ENCODE assay signal across 1 cellular context in the genomic region with DNA sequence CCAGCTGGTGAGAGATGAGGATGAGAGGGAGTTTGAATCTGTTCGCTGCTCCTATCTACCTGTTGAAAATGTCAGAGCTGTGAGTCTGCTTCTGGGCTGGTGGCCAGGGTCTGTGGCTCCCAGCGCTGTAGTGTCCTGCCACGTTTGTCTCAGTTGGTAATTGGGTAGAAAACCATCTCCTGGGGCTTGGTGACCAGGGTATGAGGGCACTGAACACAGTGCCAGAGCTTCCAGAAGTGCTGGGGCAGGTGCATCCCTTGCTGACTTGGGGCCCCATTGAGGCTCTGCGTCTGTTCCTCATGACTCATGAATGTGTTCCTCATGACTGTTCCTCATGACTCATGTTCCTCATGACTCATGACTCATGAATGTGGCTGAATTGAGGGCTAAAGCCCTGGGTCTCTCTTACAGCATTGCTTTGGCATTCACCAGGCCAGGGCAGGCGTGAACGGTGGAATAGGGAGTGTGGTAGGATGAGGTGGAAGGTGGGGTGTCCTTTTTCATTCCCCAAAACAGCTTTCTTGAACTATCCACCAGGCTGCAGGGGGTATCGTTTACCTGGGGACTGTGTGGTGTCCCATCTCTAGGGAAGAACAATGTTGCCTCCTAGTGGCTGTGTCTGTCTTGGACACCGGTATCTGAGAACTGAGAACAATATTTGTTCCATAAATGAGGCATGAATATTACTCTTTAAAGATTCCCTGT.
TF ChIP-seq lines count a peak whose summit lies in the region.

No MANE protein-coding gene starts in this region.

TF ChIP-seq in K562, 482 proteins besides CTCF, POLR2A, EP300 and RAD21 (continued from another document and continues in another):
- TF ChIP-seq, protein P1, sequence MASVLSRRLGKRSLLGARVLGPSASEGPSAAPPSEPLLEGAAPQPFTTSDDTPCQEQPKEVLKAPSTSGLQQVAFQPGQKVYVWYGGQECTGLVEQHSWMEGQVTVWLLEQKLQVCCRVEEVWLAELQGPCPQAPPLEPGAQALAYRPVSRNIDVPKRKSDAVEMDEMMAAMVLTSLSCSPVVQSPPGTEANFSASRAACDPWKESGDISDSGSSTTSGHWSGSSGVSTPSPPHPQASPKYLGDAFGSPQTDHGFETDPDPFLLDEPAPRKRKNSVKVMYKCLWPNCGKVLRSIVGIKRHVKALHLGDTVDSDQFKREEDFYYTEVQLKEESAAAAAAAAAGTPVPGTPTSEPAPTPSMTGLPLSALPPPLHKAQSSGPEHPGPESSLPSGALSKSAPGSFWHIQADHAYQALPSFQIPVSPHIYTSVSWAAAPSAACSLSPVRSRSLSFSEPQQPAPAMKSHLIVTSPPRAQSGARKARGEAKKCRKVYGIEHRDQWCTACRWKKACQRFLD (CRISPR knock-in tag; IDR thresholded peaks at IDR 0.05), result peak; percentile 96
- no peak for TF ChIP-seq ILF3 (IDR thresholded peaks at IDR 0.05; ENCODE audit: borderline replicate concordance)
- no peak for TF ChIP-seq HIVEP1 (CRISPR knock-in tag; IDR thresholded peaks at IDR 0.05)
- no peak for TF ChIP-seq ZKSCAN3 (CRISPR knock-in tag; IDR thresholded peaks at IDR 0.05)
- TF ChIP-seq SPI1 (IDR thresholded peaks at IDR 0.05; ENCODE audit: borderline replicate concordance, low read depth, low read length), result peak; percentile 65; the same call in 1 of the 2 replicates
- TF ChIP-seq KLF13 (tag; IDR thresholded peaks at IDR 0.05; ENCODE audit: borderline replicate concordance, low read depth), result no peak
- TF ChIP-seq NFRKB (IDR thresholded peaks at IDR 0.05; ENCODE audit: low read depth), result 0 out of 2 replicates have a peak, but pooled peaks have one; percentile 35
- no peak for TF ChIP-seq GATAD2B (IDR thresholded peaks at IDR 0.05; ENCODE audit: borderline replicate concordance)
- TF ChIP-seq, protein P2, sequence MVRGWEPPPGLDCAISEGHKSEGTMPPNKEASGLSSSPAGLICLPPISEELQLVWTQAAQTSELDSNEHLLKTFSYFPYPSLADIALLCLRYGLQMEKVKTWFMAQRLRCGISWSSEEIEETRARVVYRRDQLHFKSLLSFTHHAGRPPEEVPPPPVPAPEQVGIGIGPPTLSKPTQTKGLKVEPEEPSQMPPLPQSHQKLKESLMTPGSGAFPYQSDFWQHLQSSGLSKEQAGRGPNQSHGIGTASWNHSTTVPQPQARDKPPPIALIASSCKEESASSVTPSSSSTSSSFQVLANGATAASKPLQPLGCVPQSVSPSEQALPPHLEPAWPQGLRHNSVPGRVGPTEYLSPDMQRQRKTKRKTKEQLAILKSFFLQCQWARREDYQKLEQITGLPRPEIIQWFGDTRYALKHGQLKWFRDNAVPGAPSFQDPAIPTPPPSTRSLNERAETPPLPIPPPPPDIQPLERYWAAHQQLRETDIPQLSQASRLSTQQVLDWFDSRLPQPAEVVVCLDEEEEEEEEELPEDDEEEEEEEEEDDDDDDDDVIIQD (CRISPR knock-in tag; IDR thresholded peaks at IDR 0.05), result no peak
- TF ChIP-seq, protein P3, sequence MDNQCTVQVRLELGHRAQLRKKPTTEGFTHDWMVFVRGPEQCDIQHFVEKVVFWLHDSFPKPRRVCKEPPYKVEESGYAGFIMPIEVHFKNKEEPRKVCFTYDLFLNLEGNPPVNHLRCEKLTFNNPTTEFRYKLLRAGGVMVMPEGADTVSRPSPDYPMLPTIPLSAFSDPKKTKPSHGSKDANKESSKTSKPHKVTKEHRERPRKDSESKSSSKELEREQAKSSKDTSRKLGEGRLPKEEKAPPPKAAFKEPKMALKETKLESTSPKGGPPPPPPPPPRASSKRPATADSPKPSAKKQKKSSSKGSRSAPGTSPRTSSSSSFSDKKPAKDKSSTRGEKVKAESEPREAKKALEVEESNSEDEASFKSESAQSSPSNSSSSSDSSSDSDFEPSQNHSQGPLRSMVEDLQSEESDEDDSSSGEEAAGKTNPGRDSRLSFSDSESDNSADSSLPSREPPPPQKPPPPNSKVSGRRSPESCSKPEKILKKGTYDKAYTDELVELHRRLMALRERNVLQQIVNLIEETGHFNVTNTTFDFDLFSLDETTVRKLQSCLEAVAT (IDR thresholded peaks at IDR 0.05), result no peak
- peak; percentile 100 for TF ChIP-seq SMARCE1 (IDR thresholded peaks at IDR 0.05)
- TF ChIP-seq, protein P4, sequence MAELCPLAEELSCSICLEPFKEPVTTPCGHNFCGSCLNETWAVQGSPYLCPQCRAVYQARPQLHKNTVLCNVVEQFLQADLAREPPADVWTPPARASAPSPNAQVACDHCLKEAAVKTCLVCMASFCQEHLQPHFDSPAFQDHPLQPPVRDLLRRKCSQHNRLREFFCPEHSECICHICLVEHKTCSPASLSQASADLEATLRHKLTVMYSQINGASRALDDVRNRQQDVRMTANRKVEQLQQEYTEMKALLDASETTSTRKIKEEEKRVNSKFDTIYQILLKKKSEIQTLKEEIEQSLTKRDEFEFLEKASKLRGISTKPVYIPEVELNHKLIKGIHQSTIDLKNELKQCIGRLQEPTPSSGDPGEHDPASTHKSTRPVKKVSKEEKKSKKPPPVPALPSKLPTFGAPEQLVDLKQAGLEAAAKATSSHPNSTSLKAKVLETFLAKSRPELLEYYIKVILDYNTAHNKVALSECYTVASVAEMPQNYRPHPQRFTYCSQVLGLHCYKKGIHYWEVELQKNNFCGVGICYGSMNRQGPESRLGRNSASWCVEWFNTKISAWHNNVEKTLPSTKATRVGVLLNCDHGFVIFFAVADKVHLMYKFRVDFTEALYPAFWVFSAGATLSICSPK (IDR thresholded peaks at IDR 0.05; ENCODE audit: borderline replicate concordance), result no peak
- peak; percentile 49; the same call in 1 of the 2 replicates for TF ChIP-seq SMAD3 (CRISPR knock-in tag; conservative IDR thresholded peaks at IDR 0.05)
- TF ChIP-seq, protein P5, sequence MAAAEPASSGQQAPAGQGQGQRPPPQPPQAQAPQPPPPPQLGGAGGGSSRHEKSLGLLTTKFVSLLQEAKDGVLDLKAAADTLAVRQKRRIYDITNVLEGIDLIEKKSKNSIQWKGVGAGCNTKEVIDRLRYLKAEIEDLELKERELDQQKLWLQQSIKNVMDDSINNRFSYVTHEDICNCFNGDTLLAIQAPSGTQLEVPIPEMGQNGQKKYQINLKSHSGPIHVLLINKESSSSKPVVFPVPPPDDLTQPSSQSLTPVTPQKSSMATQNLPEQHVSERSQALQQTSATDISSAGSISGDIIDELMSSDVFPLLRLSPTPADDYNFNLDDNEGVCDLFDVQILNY (CRISPR knock-in tag; IDR thresholded peaks at IDR 0.05), result no peak
- TF ChIP-seq, protein P6, sequence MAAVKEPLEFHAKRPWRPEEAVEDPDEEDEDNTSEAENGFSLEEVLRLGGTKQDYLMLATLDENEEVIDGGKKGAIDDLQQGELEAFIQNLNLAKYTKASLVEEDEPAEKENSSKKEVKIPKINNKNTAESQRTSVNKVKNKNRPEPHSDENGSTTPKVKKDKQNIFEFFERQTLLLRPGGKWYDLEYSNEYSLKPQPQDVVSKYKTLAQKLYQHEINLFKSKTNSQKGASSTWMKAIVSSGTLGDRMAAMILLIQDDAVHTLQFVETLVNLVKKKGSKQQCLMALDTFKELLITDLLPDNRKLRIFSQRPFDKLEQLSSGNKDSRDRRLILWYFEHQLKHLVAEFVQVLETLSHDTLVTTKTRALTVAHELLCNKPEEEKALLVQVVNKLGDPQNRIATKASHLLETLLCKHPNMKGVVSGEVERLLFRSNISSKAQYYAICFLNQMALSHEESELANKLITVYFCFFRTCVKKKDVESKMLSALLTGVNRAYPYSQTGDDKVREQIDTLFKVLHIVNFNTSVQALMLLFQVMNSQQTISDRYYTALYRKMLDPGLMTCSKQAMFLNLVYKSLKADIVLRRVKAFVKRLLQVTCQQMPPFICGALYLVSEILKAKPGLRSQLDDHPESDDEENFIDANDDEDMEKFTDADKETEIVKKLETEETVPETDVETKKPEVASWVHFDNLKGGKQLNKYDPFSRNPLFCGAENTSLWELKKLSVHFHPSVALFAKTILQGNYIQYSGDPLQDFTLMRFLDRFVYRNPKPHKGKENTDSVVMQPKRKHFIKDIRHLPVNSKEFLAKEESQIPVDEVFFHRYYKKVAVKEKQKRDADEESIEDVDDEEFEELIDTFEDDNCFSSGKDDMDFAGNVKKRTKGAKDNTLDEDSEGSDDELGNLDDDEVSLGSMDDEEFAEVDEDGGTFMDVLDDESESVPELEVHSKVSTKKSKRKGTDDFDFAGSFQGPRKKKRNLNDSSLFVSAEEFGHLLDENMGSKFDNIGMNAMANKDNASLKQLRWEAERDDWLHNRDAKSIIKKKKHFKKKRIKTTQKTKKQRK (IDR thresholded peaks at IDR 0.05; ENCODE audit: borderline replicate concordance, low read depth, low read length), result no peak
- TF ChIP-seq, protein P7, sequence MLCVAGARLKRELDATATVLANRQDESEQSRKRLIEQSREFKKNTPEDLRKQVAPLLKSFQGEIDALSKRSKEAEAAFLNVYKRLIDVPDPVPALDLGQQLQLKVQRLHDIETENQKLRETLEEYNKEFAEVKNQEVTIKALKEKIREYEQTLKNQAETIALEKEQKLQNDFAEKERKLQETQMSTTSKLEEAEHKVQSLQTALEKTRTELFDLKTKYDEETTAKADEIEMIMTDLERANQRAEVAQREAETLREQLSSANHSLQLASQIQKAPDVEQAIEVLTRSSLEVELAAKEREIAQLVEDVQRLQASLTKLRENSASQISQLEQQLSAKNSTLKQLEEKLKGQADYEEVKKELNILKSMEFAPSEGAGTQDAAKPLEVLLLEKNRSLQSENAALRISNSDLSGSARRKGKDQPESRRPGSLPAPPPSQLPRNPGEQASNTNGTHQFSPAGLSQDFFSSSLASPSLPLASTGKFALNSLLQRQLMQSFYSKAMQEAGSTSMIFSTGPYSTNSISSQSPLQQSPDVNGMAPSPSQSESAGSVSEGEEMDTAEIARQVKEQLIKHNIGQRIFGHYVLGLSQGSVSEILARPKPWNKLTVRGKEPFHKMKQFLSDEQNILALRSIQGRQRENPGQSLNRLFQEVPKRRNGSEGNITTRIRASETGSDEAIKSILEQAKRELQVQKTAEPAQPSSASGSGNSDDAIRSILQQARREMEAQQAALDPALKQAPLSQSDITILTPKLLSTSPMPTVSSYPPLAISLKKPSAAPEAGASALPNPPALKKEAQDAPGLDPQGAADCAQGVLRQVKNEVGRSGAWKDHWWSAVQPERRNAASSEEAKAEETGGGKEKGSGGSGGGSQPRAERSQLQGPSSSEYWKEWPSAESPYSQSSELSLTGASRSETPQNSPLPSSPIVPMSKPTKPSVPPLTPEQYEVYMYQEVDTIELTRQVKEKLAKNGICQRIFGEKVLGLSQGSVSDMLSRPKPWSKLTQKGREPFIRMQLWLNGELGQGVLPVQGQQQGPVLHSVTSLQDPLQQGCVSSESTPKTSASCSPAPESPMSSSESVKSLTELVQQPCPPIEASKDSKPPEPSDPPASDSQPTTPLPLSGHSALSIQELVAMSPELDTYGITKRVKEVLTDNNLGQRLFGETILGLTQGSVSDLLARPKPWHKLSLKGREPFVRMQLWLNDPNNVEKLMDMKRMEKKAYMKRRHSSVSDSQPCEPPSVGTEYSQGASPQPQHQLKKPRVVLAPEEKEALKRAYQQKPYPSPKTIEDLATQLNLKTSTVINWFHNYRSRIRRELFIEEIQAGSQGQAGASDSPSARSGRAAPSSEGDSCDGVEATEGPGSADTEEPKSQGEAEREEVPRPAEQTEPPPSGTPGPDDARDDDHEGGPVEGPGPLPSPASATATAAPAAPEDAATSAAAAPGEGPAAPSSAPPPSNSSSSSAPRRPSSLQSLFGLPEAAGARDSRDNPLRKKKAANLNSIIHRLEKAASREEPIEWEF (CRISPR knock-in tag; IDR thresholded peaks at IDR 0.05), result no peak
- TF ChIP-seq MTF1 (CRISPR knock-in tag; IDR thresholded peaks at IDR 0.05; ENCODE audit: borderline replicate concordance), result peak; percentile 60; the same call in 1 of the 2 replicates
- TF ChIP-seq SIN3A (IDR thresholded peaks at IDR 0.05; ENCODE audit: borderline replicate concordance in 2 of 2, control insufficient read depth in 1 of 2, low read depth in 2 of 2, low read length in 2 of 2), result no peak
- peak; percentile 42 for TF ChIP-seq NFE2L1 (tag; IDR thresholded peaks at IDR 0.05; ENCODE audit: borderline replicate concordance, low read depth)
- TF ChIP-seq ZNF644 (tag; IDR thresholded peaks at IDR 0.05; ENCODE audit: low read depth), result peak; percentile 58; the same call in 1 of the 2 replicates
- TF ChIP-seq PRPF4 (IDR thresholded peaks at IDR 0.05; ENCODE audit: insufficient read depth, low read depth, low read length, poor library complexity, severe bottlenecking), result no peak
- TF ChIP-seq L3MBTL2 (IDR thresholded peaks at IDR 0.05), result peak; percentile 91
- peak; percentile 85; the same call in 1 of the 2 replicates for TF ChIP-seq NBN (IDR thresholded peaks at IDR 0.05; ENCODE audit: low read depth)
- TF ChIP-seq, protein P8, sequence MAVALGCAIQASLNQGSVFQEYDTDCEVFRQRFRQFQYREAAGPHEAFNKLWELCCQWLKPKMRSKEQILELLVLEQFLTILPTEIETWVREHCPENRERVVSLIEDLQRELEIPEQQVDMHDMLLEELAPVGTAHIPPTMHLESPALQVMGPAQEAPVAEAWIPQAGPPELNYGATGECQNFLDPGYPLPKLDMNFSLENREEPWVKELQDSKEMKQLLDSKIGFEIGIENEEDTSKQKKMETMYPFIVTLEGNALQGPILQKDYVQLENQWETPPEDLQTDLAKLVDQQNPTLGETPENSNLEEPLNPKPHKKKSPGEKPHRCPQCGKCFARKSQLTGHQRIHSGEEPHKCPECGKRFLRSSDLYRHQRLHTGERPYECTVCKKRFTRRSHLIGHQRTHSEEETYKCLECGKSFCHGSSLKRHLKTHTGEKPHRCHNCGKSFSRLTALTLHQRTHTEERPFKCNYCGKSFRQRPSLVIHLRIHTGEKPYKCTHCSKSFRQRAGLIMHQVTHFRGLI (CRISPR knock-in tag; IDR thresholded peaks at IDR 0.05), result no peak
- TF ChIP-seq DMBX1 (CRISPR knock-in tag; IDR thresholded peaks at IDR 0.05; ENCODE audit: borderline replicate concordance), result peak; percentile 69; the same call in 1 of the 2 replicates
- peak; percentile 50; the same call in 1 of the 2 replicates for TF ChIP-seq SP1 (CRISPR knock-in tag; IDR thresholded peaks at IDR 0.05)
- TF ChIP-seq, protein P9, sequence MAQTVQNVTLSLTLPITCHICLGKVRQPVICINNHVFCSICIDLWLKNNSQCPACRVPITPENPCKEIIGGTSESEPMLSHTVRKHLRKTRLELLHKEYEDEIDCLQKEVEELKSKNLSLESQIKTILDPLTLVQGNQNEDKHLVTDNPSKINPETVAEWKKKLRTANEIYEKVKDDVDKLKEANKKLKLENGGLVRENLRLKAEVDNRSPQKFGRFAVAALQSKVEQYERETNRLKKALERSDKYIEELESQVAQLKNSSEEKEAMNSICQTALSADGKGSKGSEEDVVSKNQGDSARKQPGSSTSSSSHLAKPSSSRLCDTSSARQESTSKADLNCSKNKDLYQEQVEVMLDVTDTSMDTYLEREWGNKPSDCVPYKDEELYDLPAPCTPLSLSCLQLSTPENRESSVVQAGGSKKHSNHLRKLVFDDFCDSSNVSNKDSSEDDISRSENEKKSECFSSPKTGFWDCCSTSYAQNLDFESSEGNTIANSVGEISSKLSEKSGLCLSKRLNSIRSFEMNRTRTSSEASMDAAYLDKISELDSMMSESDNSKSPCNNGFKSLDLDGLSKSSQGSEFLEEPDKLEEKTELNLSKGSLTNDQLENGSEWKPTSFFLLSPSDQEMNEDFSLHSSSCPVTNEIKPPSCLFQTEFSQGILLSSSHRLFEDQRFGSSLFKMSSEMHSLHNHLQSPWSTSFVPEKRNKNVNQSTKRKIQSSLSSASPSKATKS (CRISPR knock-in tag; IDR thresholded peaks at IDR 0.05), result no peak
- no peak for TF ChIP-seq WHSC1 (IDR thresholded peaks at IDR 0.05; ENCODE audit: low read length)
- TF ChIP-seq POLR2B (IDR thresholded peaks at IDR 0.05; ENCODE audit: low read depth, partially characterized antibody), result no peak
- TF ChIP-seq MYC (IDR thresholded peaks at IDR 0.05; ENCODE audit: low read depth, low read length), result 0 out of 2 replicates have a peak, but pooled peaks have one; percentile 38
- no peak for TF ChIP-seq MYC (CRISPR knock-in tag; IDR thresholded peaks at IDR 0.05; ENCODE audit: borderline replicate concordance, low read depth)
- TF ChIP-seq ILK (tag; IDR thresholded peaks at IDR 0.05; ENCODE audit: borderline replicate concordance, low read depth), result no peak
- no peak for TF ChIP-seq ZC3H8 (IDR thresholded peaks at IDR 0.05)
- no peak for TF ChIP-seq PPARD (CRISPR knock-in tag; IDR thresholded peaks at IDR 0.05)
- TF ChIP-seq ZNF77 (CRISPR knock-in tag; IDR thresholded peaks at IDR 0.05), result no peak
